Comparison of ENCODE assay signal across 17 cellular contexts in the genomic region with DNA sequence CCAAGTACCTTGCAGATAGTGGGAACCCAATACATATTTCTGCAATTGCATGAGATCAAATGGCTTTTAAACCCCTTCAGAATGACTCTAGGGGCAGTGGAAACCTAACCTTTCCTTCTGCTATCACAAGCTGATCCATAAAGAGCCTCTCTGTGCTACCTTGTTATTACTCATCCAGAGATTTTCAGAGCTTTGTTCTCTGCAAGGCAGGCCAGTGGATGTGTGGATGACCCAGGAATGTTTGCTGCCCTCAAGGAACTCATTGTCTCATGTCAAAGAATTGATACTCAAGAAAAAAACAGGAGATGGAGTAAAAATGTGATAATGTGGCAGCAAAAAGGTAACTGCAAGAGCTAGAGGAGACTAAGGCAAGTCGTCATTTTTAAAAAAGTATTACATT.
DNase-seq lines count a peak whose midpoint lies in the region; ATAC-seq and TF ChIP-seq lines count a peak whose summit lies in the region.
"Had no signal": no experiment of that assay in that cellular context is flagged by ENCODE, and none has a peak within 500 bp of the region (broad histone marks: within the 10 kb centered on the region; RNA-seq: fewer than 3 reads in every experiment).

No MANE protein-coding gene starts in this region.

- DNase-seq in GM23248 (peak; percentile 44), LHCN-M2 (ENCODE audit: low read depth) (peak; percentile 28), fibroblast of mammary gland (ENCODE audit: low read depth) (peak; percentile 36), osteoblast (ENCODE audit: insufficient read length, low spot score, missing footprints) (no peak), hippocampal formation (lab: John Stamatoyannopoulos, UW) (no peak), NCI-H1417 treated with DMSO at 0.1 percent for 48 hours (lab: John Stamatoyannopoulos, UW) (no peak)
- DNase-seq: Caco-2; CD4-positive, CD25-positive, alpha-beta regulatory T cell; DMS153; H9; KBM-7; NCI-H1092; NCI-H187; NCI-H774; SJCRH30 had no signal

- WGBS in GM23248 (ENCODE audit: low coverage in 1 of 2, low lambda C conversion rate in 2 of 2, missing lambda C conversion rate in 2 of 2), 2 experiments, result 89 to 97% methylated on average over 1 of the region's 1 CpG

- H4K20me1 ChIP-seq in GM23248 (ENCODE audit: insufficient read depth), result no peaks in the 10 kb centered on the region
- H4K20me1 ChIP-seq in osteoblast (ENCODE audit: insufficient read depth, low read length), result no peaks in the 10 kb centered on the region

- H3K27me3 ChIP-seq in GM23248 (replicated peaks; ENCODE audit: insufficient read depth), result no peaks in the 10 kb centered on the region
- H3K27me3 ChIP-seq in osteoblast (ENCODE audit: insufficient read depth, low read length), result no peaks in the 10 kb centered on the region
- H3K27me3 ChIP-seq: SJCRH30 had no signal

- peak overlapping the region; percentile 26; the same call in 1 of the 2 replicates for H2AFZ ChIP-seq in GM23248
- H2AFZ ChIP-seq in osteoblast (ENCODE audit: low read length), result peak overlapping the region; percentile 16

- in situ Hi-C loops in GM23248 (cut with MboI), result no loop called here

- H3K4me2 ChIP-seq in GM23248 (ENCODE audit: unreplicated experiment) (no peak overlapping the region), osteoblast (ENCODE audit: insufficient read depth, low read length) (no peak overlapping the region)

- H3K36me3 ChIP-seq in GM23248 (ENCODE audit: low read depth) (no peaks in the 10 kb centered on the region), osteoblast (ENCODE audit: insufficient read depth, low read length) (no peaks in the 10 kb centered on the region)
- H3K36me3 ChIP-seq: SJCRH30 had no signal

- ATAC-seq in HG02588 (IDR thresholded peaks at IDR 0.05; ENCODE audit: unreplicated experiment), result no peak

- no peaks in the 10 kb centered on the region for H3K9me3 ChIP-seq in GM23248 (ENCODE audit: low read depth)
- no peaks in the 10 kb centered on the region for H3K9me3 ChIP-seq in osteoblast (ENCODE audit: low read depth, low read length)
- H3K9me3 ChIP-seq: Caco-2, SJCRH30 had no signal

- H3K9ac ChIP-seq in GM23248, result no peak overlapping the region

- no peak overlapping the region for H3K4me3 ChIP-seq in GM23248
- H3K4me3 ChIP-seq in fibroblast of mammary gland (ENCODE audit: control insufficient read depth, low read depth, low read length), result no peak overlapping the region
- no peak overlapping the region for H3K4me3 ChIP-seq in osteoblast (ENCODE audit: insufficient read depth, low read length)
- H3K4me3 ChIP-seq: SJCRH30 had no signal

- H3K4me1 ChIP-seq in GM23248 (ENCODE audit: insufficient read depth), result peaks cover 42% of the 10 kb centered on the region
- peaks cover 6% of the 10 kb centered on the region for H3K4me1 ChIP-seq in osteoblast (ENCODE audit: insufficient read depth, low read length)
- H3K4me1 ChIP-seq: Caco-2, SJCRH30 had no signal

- peaks cover 31% of the 10 kb centered on the region for H3F3A ChIP-seq in GM23248 (ENCODE audit: insufficient read depth)

- H3K27ac ChIP-seq in GM23248 (no peak overlapping the region), osteoblast (ENCODE audit: low read depth, low read length) (no peak overlapping the region)
- H3K27ac ChIP-seq: RWPE1, SJCRH30 had no signal

- H3K79me2 ChIP-seq in GM23248 (ENCODE audit: insufficient read depth) (no peaks in the 10 kb centered on the region), osteoblast (ENCODE audit: insufficient read depth, low read length) (no peaks in the 10 kb centered on the region)

- TF ChIP-seq CTCF in fibroblast of mammary gland (conservative IDR thresholded peaks at IDR 0.05; ENCODE audit: control insufficient read depth, insufficient read depth, low read depth, low read length) (no peak), osteoblast (IDR thresholded peaks at IDR 0.05; ENCODE audit: extremely low read depth, low read depth, low read length) (no peak)

- H3K9me2 ChIP-seq in GM23248 (ENCODE audit: insufficient read depth), result no peaks in the 10 kb centered on the region

Comparison
In these comparisons a context has a peak if more than half of its experiments do, and no peak if none do; other contexts are left out.
1. DNase-seq: peak in GM23248 (single experiment), LHCN-M2 (single experiment) and fibroblast of mammary gland (single experiment); none in osteoblast (single experiment), hippocampal formation (0 of 2) and NCI-H1417 treated with DMSO at 0.1 percent for 48 hours (single experiment).